12 cellular contexts compared by ENCODE assay signal in the genomic region with DNA sequence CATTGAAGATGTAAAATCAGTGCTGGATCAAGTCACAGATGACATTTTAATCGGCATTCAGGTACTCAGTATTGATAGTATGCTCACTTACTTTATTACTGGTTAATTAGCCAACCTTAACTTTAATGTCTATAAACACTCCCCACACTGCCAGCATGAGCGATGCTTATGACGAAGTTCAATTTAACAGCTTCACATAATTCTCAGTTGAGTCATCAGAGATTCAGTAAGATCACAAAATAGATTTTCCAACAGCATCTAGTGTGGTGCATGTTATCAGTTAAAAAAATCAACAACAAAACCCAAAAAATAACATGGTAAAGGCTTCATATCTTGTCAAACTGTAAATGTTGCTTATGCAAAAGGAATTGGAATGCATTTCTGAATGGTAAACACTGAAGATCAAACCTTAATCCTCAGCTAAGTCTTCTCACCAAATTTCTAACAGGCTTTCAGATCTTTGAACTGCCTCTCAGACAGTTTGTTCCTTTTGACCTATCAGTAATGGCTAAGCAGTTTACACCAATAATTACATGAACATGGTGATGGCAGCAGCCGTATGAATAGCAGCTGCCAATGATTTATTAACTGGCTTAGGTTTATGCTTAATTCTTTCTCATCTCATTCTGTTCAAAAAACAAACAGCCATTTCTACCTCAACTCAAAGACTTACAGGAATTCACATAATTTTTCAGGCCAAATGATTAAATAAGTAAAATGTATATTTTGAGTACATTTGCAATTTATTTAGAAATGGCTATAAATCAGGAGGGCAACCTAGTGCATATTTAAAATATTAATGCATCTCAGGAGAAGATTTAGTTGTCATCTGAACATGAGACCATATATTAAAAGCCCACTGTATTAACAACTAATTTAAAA.
DNase-seq lines count a peak whose midpoint lies in the region; ATAC-seq and TF ChIP-seq lines count a peak whose summit lies in the region.
"Had no signal": no experiment of that assay in that cellular context is flagged by ENCODE, and none has a peak within 500 bp of the region (broad histone marks: within the 10 kb centered on the region; RNA-seq: fewer than 3 reads in every experiment).

No MANE protein-coding gene starts in this region.

- ATAC-seq in GM19397 (IDR thresholded peaks at IDR 0.05; ENCODE audit: unreplicated experiment): no peak
- no peak for ATAC-seq in GM21576 (IDR thresholded peaks at IDR 0.05; ENCODE audit: unreplicated experiment)
- ATAC-seq: natural killer cell had no signal

- H3K9me3 ChIP-seq in SJSA1 (replicated peaks) (no peaks in the 10 kb centered on the region), tibial artery (no peaks in the 10 kb centered on the region)

- intact Hi-C loops in tibial artery (cut with DNase I; ENCODE audit: low total_unique reads): no loop called here

- peak; percentile 5 to 16 for DNase-seq in NCI-H526 (lab: John Stamatoyannopoulos, UW)
- no peak for DNase-seq in NCI-H526 treated with DMSO at 0.1 percent for 48 hours (lab: John Stamatoyannopoulos, UW)
- peak; percentile 43 to 81 for DNase-seq in SJSA1 (ENCODE audit: low read depth in 1 of 2, low spot score in 2 of 2)
- peak; percentile 50 for DNase-seq in fibroblast of pulmonary artery (ENCODE audit: low read depth)
- DNase-seq in tibial artery: no peak
- DNase-seq in NK-92 (lab: John Stamatoyannopoulos, UW; ENCODE audit: unreplicated experiment): no peak
- DNase-seq: activated T-cell treated with anti-CD3 and anti-CD28 coated beads for 4 hours, Kasumi-1, natural killer cell, SIG-M5 had no signal

- H3K4me1 ChIP-seq in SJSA1 (replicated peaks) (peaks cover 33% of the 10 kb centered on the region), tibial artery (peaks cover 0 to 41% (median 6%) of the 10 kb centered on the region in 4 donors)

- H3K27me3 ChIP-seq in SJSA1 (replicated peaks): no peaks in the 10 kb centered on the region
- H3K27me3 ChIP-seq in tibial artery: no peaks in the 10 kb centered on the region

- TF ChIP-seq CTCF in fibroblast of pulmonary artery (IDR thresholded peaks at IDR 0.05; ENCODE audit: low read length, missing control alignments): no peak
- TF ChIP-seq CTCF in tibial artery (IDR thresholded peaks at IDR 0.05): no peak

- H3K4me3 ChIP-seq in SJSA1 (no peak overlapping the region), fibroblast of pulmonary artery (replicated peaks; ENCODE audit: low read depth, low read length) (no peak overlapping the region), tibial artery (no peak overlapping the region)

- H3K36me3 ChIP-seq in SJSA1 (no peaks in the 10 kb centered on the region; the same call in 1 of the 2 replicates), tibial artery (no peaks in the 10 kb centered on the region)

- H3K27ac ChIP-seq in SJSA1 (peak overlapping the region; percentile 69), tibial artery (peak overlapping the region; percentile 51 to 56)

Comparison
In these comparisons a context has a peak if more than half of its experiments do, and no peak if none do; other contexts are left out.
1. DNase-seq: peak in NCI-H526 (2 of 2), SJSA1 (2 of 2) and fibroblast of pulmonary artery (single experiment); none in NCI-H526 treated with DMSO at 0.1 percent for 48 hours (single experiment), tibial artery (0 of 2) and NK-92 (single experiment).